9 cellular contexts compared by ENCODE assay signal in the genomic region with DNA sequence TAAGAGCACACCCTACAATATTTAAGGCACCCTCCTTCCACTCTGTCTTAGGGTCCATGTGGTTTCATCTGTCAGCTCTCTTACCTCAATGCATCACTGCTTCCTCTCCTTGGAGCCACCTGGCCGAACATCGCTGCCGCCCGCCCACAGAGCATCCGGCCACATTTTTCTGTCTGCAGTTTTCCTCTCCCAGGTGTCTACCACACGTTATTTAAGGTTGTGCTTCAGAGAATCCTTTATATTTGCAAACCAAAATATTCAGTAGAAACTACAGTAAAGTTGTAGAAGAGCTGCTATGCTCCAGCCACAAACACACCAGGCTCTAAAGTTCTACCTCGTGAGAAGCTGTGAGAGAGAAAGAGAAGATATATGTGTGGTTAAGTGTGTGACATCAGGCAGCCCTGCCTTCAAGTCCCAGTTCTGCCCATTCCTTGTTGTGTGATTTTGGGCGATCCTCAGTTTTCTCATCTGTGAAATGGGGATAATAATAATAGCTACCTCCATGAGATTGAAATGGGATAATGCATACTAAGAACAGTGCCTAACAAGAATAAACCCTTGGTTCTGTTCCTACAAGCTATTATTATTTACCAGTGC. TPM values are rescaled to one million over a fixed set of nuclear protein-coding genes. Genes with fewer than 3 reads are reported as not detected.
DNase-seq lines count a peak whose midpoint lies in the region; ATAC-seq, FAIRE-seq and TF ChIP-seq lines count a peak whose summit lies in the region.
"Had no signal": no experiment of that assay in that cellular context is flagged by ENCODE, and none has a peak within 500 bp of the region (broad histone marks: within the 10 kb centered on the region; RNA-seq: fewer than 3 reads in every experiment).

No MANE protein-coding gene starts in this region.

- H3K27me3 Mint-ChIP-seq in T-cell: no peaks in the 10 kb centered on the region
- H3K27me3 Mint-ChIP-seq in stimulated activated naive CD8-positive, alpha-beta T cell treated with anti-CD3 and anti-CD28 coated beads, Interleukin-15, Interleukin-2, amounts not matched to agents 100 ng/mL and 50 ng/mL, for 24 hours: no peaks in the 10 kb centered on the region

- no peak overlapping the region for H2AFZ ChIP-seq in GM12878 (ENCODE audit: control insufficient read depth, low read depth, low read length)

- H3K27ac ChIP-seq in GM12878 (ENCODE audit: control insufficient read depth, insufficient read depth) (peak overlapping the region; percentile 77), tibial nerve (peak overlapping the region in 1 of 4 donors; percentile 64), coronary artery (no peak overlapping the region)

- RAD21 ChIA-PET in GM12878 (lab: Charles Lee; ENCODE audit: unreplicated experiment): interaction anchor here (0.6 to 6.0 kb wide), 30 partner anchors 11 to 229 kb away, joined by 3 to 93 read pairs (median 8); a partner anchor contains a TSS

- intact Hi-C loops in GM12878 (cut with micrococcal nuclease; ENCODE audit: unreplicated experiment): loop anchor here (1.0 to 10.0 kb wide), 6 partner anchors 24 to 1129 kb away; no protein-coding TSS in a partner anchor

- ATAC-seq in HG02642 (IDR thresholded peaks at IDR 0.05; ENCODE audit: poor library complexity, unreplicated experiment): peak; percentile 70
- ATAC-seq in T-cell (replicated peaks in 1 of 4): peak; percentile 61 to 70 (median 65)
- ATAC-seq in GM12878: peak; percentile 68

- in situ Hi-C loops in GM12878 (cut with MboI): no loop called here

- H3K27me3 ChIP-seq in GM12878 (replicated peaks in 1 of 2; ENCODE audit: control insufficient read depth in 2 of 2, insufficient read depth in 2 of 2, low read length in 1 of 2) (no peaks in the 10 kb centered on the region), tibial nerve (no peaks in the 10 kb centered on the region)

- TF ChIP-seq CTCF in GM12875 (IDR thresholded peaks at IDR 0.05; ENCODE audit: borderline replicate concordance, insufficient read depth, low read depth, low read length): no peak
- TF ChIP-seq CTCF in GM12878 (IDR thresholded peaks at IDR 0.05 in 2 of 3, conservative IDR thresholded peaks at IDR 0.05 in 1 of 3; ENCODE audit: control insufficient read depth in 2 of 3, extremely low read depth in 1 of 3, insufficient read depth in 1 of 3, low read depth in 3 of 3, low read length in 3 of 3): no peak
- no peak for TF ChIP-seq CTCF in tibial nerve (IDR thresholded peaks at IDR 0.05)
- TF ChIP-seq CTCF in coronary artery (IDR thresholded peaks at IDR 0.05): no peak

- DNase-seq in T-cell (peak; percentile 67 to 96 (median 88)), GM12878 (ENCODE audit: low read depth, low spot score) (peak; percentile 94), NCI-H2029 (lab: John Stamatoyannopoulos, UW) (no peak), tibial nerve (ENCODE audit: low spot score in 2 of 2) (no peak), coronary artery (ENCODE audit: low spot score) (no peak)

- H3K9me3 Mint-ChIP-seq in T-cell: no peaks in the 10 kb centered on the region
- no peaks in the 10 kb centered on the region for H3K9me3 Mint-ChIP-seq in stimulated activated naive CD8-positive, alpha-beta T cell treated with anti-CD3 and anti-CD28 coated beads, Interleukin-15, Interleukin-2, amounts not matched to agents 100 ng/mL and 50 ng/mL, for 24 hours

- no peak for TF ChIP-seq POLR2A in GM12878 (IDR thresholded peaks at IDR 0.05; ENCODE audit: low read depth, low read length)
- TF ChIP-seq POLR2A in tibial nerve (IDR thresholded peaks at IDR 0.05): no peak

- H3K4me1 ChIP-seq in GM12878 (ENCODE audit: control insufficient read depth, insufficient read depth, low read length): peaks cover 39% of the 10 kb centered on the region
- H3K4me1 ChIP-seq in tibial nerve: peaks cover 0 to 11% (median 4%) of the 10 kb centered on the region in 4 donors

- WGBS in GM12878 (ENCODE audit: insufficient coverage, insufficient replicate concordance, low lambda C conversion rate, missing lambda C conversion rate): 1% methylated on average over 8 of the region's 8 CpGs
- WGBS in tibial nerve, 2 donors: 80 to 91% methylated on average over 8 of the region's 8 CpGs

- TF ChIP-seq RAD21 in GM12878 (IDR thresholded peaks at IDR 0.05; ENCODE audit: insufficient read depth, low read depth, low read length): no peak

- peaks cover 1% of the 10 kb centered on the region for H3K79me2 ChIP-seq in GM12878 (ENCODE audit: control insufficient read depth, insufficient read depth, low read length)

- H3K4me3 ChIP-seq in GM12875 (ENCODE audit: low read depth, low read length): peak overlapping the region; percentile 6
- H3K4me3 ChIP-seq in GM12878: peak overlapping the region; percentile 56; the same call in 1 of the 2 replicates
- H3K4me3 ChIP-seq in tibial nerve: no peak overlapping the region
- H3K4me3 ChIP-seq in coronary artery: no peak overlapping the region

- POLR2A ChIA-PET in T-cell (lab: Charles Lee) (interaction anchor here (0.6 to 3.9 kb wide), 26 partner anchors 9 to 102 kb away, joined by 3 to 25 read pairs (median 4); no protein-coding TSS in a partner anchor), GM12878 (lab: Charles Lee) (interaction anchor here (0.5 to 5.6 kb wide), 26 partner anchors 12 to 105 kb away, joined by 3 to 64 read pairs (median 4); no protein-coding TSS in a partner anchor)

- SMC1A ChIA-PET in GM12878 (lab: Charles Lee; ENCODE audit: uncharacterized antibody, unreplicated experiment): interaction anchor here (0.8 to 7.1 kb wide), 30 partner anchors 9 to 237 kb away, joined by 3 to 88 read pairs (median 8); no protein-coding TSS in a partner anchor

- BruUV-seq in GM12878 (replicated peaks; lab: Mats Ljungman, UMichigan): no TSS peak

- H3K4me2 ChIP-seq in GM12878 (ENCODE audit: control insufficient read depth, insufficient read depth): peak overlapping the region; percentile 89

- peak overlapping the region; percentile 56 to 99 (median 75) for H3K4me3 Mint-ChIP-seq in T-cell
- H3K4me3 Mint-ChIP-seq in stimulated activated naive CD8-positive, alpha-beta T cell treated with anti-CD3 and anti-CD28 coated beads, Interleukin-15, Interleukin-2, amounts not matched to agents 100 ng/mL and 50 ng/mL, for 24 hours: peak overlapping the region; percentile 82

- no peaks in the 10 kb centered on the region for H3K36me3 Mint-ChIP-seq in T-cell
- H3K36me3 Mint-ChIP-seq in stimulated activated naive CD8-positive, alpha-beta T cell treated with anti-CD3 and anti-CD28 coated beads, Interleukin-15, Interleukin-2, amounts not matched to agents 100 ng/mL and 50 ng/mL, for 24 hours (ENCODE audit: low read depth): peaks cover 3% of the 10 kb centered on the region

- TF ChIP-seq EP300 in GM12878 (IDR thresholded peaks at IDR 0.05; ENCODE audit: borderline replicate concordance in 1 of 2, control insufficient read depth in 1 of 2, low read depth in 2 of 2, low read length in 2 of 2) (peak; percentile 88 to 90), tibial nerve (IDR thresholded peaks at IDR 0.05) (no peak)

- no peaks in the 10 kb centered on the region for H3K9me3 ChIP-seq in GM12878 (replicated peaks; ENCODE audit: control insufficient read depth, insufficient read depth, low read length)
- no peaks in the 10 kb centered on the region for H3K9me3 ChIP-seq in tibial nerve

- H3K4me1 Mint-ChIP-seq in T-cell: peaks cover 76 to 84% (median 83%) of the 10 kb centered on the region in 3 donors
- peaks cover 87% of the 10 kb centered on the region for H3K4me1 Mint-ChIP-seq in stimulated activated naive CD8-positive, alpha-beta T cell treated with anti-CD3 and anti-CD28 coated beads, Interleukin-15, Interleukin-2, amounts not matched to agents 100 ng/mL and 50 ng/mL, for 24 hours (ENCODE audit: low read depth)

- H3K36me3 ChIP-seq in GM12878 (ENCODE audit: control insufficient read depth in 2 of 2, insufficient read depth in 2 of 2, low read length in 1 of 2) (no peaks in the 10 kb centered on the region), tibial nerve (no peaks in the 10 kb centered on the region)

- H3K9ac ChIP-seq in GM12878 (ENCODE audit: control insufficient read depth, insufficient read depth, low read length): no peak overlapping the region

- CTCF ChIA-PET in T-cell (lab: Charles Lee): interaction anchor here (0.5 to 2.5 kb wide), 24 partner anchors 9 to 903 kb away, joined by 3 to 23 read pairs (median 4); no protein-coding TSS in a partner anchor
- CTCF ChIA-PET in GM12878 (lab: Yijun Ruan, JAX): interaction anchor here (0.6 to 4.1 kb wide), 16 partner anchors 10 to 1277 kb away, joined by 3 to 35 read pairs (median 5); no protein-coding TSS in a partner anchor

- peak; percentile 88 for FAIRE-seq in GM12878 (lab: Jason Lieb, UNC)
- FAIRE-seq: G401.6 had no signal

- peak overlapping the region; percentile 91 to 98 for H3K27ac Mint-ChIP-seq in T-cell
- H3K27ac Mint-ChIP-seq in stimulated activated naive CD8-positive, alpha-beta T cell treated with anti-CD3 and anti-CD28 coated beads, Interleukin-15, Interleukin-2, amounts not matched to agents 100 ng/mL and 50 ng/mL, for 24 hours: peak overlapping the region; percentile 92

- no peaks in the 10 kb centered on the region for H4K20me1 ChIP-seq in GM12878 (ENCODE audit: control insufficient read depth, insufficient read depth)

TF ChIP-seq in GM12878, 131 proteins besides CTCF, POLR2A, EP300 and RAD21 (continues in another document):
- TF ChIP-seq EGR1 (IDR thresholded peaks at IDR 0.05; ENCODE audit: borderline replicate concordance in 1 of 2, low read depth in 2 of 2, low read length in 2 of 2) (peak in 1 of 2 experiments; percentile 73; a peak in 1 of 3 replicates), SREBF2 (IDR thresholded peaks at IDR 0.05; ENCODE audit: low read length) (no peak), KDM1A (IDR thresholded peaks at IDR 0.05; ENCODE audit: borderline replicate concordance) (peak; percentile 80; the same call in 1 of the 2 replicates), SMC3 (IDR thresholded peaks at IDR 0.05; ENCODE audit: borderline replicate concordance, low read length) (no peak)

RNA-seq across cellular contexts. Expression of a gene that starts 4.9 kb away (rescaled TPM):
- total RNA-seq in T-cell: 100 to 1,000 TPM; 218 to 478 (median 248) TPM
- total RNA-seq in GM12878 (2013; cell fraction: nucleolus; rRNA removed): 287 and 297 TPM in 2 replicates
- total RNA-seq in GM12878 (2014; rRNA removed): 79.5 and 93.8 TPM in 2 replicates
- 108 and 112 TPM in 2 replicates for total RNA-seq in GM12878 (2014; rRNA removed; fragmentation: Illumina TruSeq; extraction: Trizol)
- total RNA-seq in GM12878 (2021): 73.3 and 74.2 TPM in 2 replicates
- 16.7 TPM for polyA plus RNA-seq in GM12878 (2011; ENCODE audit: low read depth)
- polyA plus RNA-seq in GM12878 (2011; rRNA removed): 78.5 and 140 TPM in 2 replicates
- polyA plus RNA-seq in GM12878 (2011; cell fraction: cytosol; rRNA removed): 21.6 and 28.7 TPM in 2 replicates
- 22.5 and 24.8 TPM in 2 replicates for polyA plus RNA-seq in GM12878 (2011; cell fraction: nucleus; rRNA removed)
- polyA plus RNA-seq in GM12878 (2012): 34.8 and 37.2 TPM in 2 replicates
- polyA plus RNA-seq in GM12878 (2014; fragmentation: Illumina TruSeq; extraction: Trizol): 55.3 and 75.5 TPM in 2 replicates
- 10 to 100 TPM; 21.2 to 28.2 TPM for polyA plus RNA-seq in GM12878 (2014; fragmentation: Nextera tagmentation; extraction: Ambion mirVana)
- polyA plus RNA-seq in GM12878 (2014; rRNA removed): 27.6 and 35.5 TPM in 2 replicates
- polyA plus RNA-seq in GM12878 (2016; fragmentation: Nextera tagmentation; extraction: Ambion mirVana): 10 to 100 TPM; 46.2 to 52.1 TPM
- polyA minus RNA-seq in GM12878 (2011; rRNA and poly(A)+ RNA removed): 64.3 and 113 TPM in 2 replicates
- 42.9 and 44.6 TPM in 2 replicates for polyA minus RNA-seq in GM12878 (2011; cell fraction: cytosol; rRNA and poly(A)+ RNA removed)
- polyA minus RNA-seq in GM12878 (2011; cell fraction: nucleus; rRNA and poly(A)+ RNA removed): 38.0 and 57.0 TPM in 2 replicates
- total RNA-seq in tibial nerve: 10 to 100 TPM; 35.1 to 73.9 (median 45.4) TPM

Comparison
In these comparisons a context has a peak if more than half of its experiments do, and no peak if none do; other contexts are left out.
1. H3K4me3 ChIP-seq: peak in GM12875 (single experiment) and GM12878 (single experiment); none in tibial nerve (0 of 4) and coronary artery (single experiment).
2. DNase-seq: peak in T-cell (34 of 34) and GM12878 (single experiment); none in NCI-H2029 (single experiment), tibial nerve (0 of 2) and coronary artery (single experiment).
3. Peak in every context shown above with its lines, with median percentiles within 50 percentile points of each other: ATAC-seq.